8 cellular contexts compared by ENCODE assay signal in the genomic region with DNA sequence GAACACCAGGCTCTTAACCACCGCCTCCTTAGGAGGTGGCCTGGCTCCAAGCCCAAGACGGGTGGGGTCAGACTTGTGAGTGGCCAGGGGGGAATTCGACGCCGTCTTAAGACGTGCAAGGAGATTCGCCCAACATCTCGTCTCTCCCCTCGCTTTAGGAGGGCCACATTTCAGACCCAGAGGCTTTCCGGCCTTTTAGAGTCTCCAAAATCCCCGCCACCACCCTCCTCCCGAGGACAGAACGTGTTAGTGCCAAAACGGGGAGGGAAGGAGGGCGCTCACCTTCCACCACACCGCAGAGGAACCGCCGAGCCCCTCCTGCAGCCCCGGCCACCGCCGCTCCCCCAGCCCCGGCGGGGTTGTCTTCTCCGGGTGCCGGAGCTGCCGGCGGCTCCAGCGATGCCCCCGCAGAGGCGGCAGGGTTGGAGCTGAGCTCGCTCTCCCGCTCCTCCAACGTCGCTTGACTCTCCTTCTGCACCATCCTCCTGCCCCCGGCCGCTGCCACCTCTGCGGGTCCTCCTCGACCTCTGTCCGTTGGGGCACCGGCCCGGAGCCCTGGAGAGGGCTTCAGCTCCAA. TPM values are rescaled to one million over a fixed set of nuclear protein-coding genes. Genes with fewer than 3 reads are reported as not detected.
DNase-seq lines count a peak whose midpoint lies in the region; ATAC-seq lines count a peak whose summit lies in the region.

No MANE protein-coding gene starts in this region.

- H3K9me3 Mint-ChIP-seq in T-cell, result no peaks in the 10 kb centered on the region

- H3K27me3 Mint-ChIP-seq in T-cell, result no peaks in the 10 kb centered on the region

- H3K4me3 Mint-ChIP-seq in T-cell, result peak overlapping the region; percentile 94 to 99 (median 98)

- H3K4me1 Mint-ChIP-seq in T-cell, result peaks cover 47 to 68% (median 52%) of the 10 kb centered on the region in 3 donors

- peak; percentile 3 for ATAC-seq in HG03571 (IDR thresholded peaks at IDR 0.05; ENCODE audit: unreplicated experiment)
- peak; percentile 6 to 17 (median 8) for ATAC-seq in T-cell (replicated peaks in 1 of 4)

- H3K36me3 Mint-ChIP-seq in T-cell, result peaks cover 16% of the 10 kb centered on the region

- H3K27ac Mint-ChIP-seq in T-cell, result peak overlapping the region; percentile 96 to 98

- POLR2A ChIA-PET in T-cell (lab: Charles Lee), result interaction anchor here (0.7 to 1.1 kb wide), 2 partner anchors 34 kb away, joined by 4 to 5 read pairs; a partner anchor contains a TSS

- peak overlapping the region; percentile 91 for H3K27ac ChIP-seq in cingulate gyrus (ENCODE audit: low read depth, low read length)

- CTCF ChIA-PET in T-cell (lab: Charles Lee), result interaction anchor here in 1 of 2 donors (1.5 to 2.4 kb wide), 6 partner anchors 18 to 192 kb away, joined by 6 to 28 read pairs (median 7); a partner anchor contains a TSS

- peak; percentile 43 for DNase-seq in SKM-1 treated with dmso at 0.1 percent for 144 hours (lab: John Stamatoyannopoulos, UW; ENCODE audit: unreplicated experiment)
- DNase-seq in SKM-1 (lab: John Stamatoyannopoulos, UW; ENCODE audit: unreplicated experiment), result no peak
- DNase-seq in T-cell, result peak in 12 of 34 experiments; percentile 9 to 47 (median 28)
- DNase-seq in kidney tubule cell (ENCODE audit: low spot score), result peak; percentile 93
- DNase-seq in stimulated activated CD4-positive, alpha-beta T cell treated with anti-CD3 and anti-CD28 coated beads, Interleukin-2, amount 100 ng/mL, for 24 hours, result peak; percentile 41 to 45
- no peak for DNase-seq in OCI-M2 (lab: John Stamatoyannopoulos, UW; ENCODE audit: unreplicated experiment)

RNA-seq across cellular contexts. Expression of a gene that starts 0.6 kb away (rescaled TPM):
- 100 to 1,000 TPM; 232 to 364 (median 244) TPM for total RNA-seq in T-cell

RNA-seq across cellular contexts. Expression of a gene that starts 26.0 kb away (rescaled TPM):
- total RNA-seq in T-cell, result 1 to 10 TPM; 2.0 to 3.4 (median 3.1) TPM

RNA-seq across cellular contexts. Expression of a gene that starts 34.4 kb away (rescaled TPM):
- total RNA-seq in T-cell, result 10 to 100 TPM; 13.1 to 29.7 (median 26.0) TPM

RNA-seq across cellular contexts. Expression of a gene that starts 41.7 kb away (rescaled TPM):
- not detected for total RNA-seq in T-cell

Comparison
In these comparisons a context has a peak if more than half of its experiments do, and no peak if none do; other contexts are left out.
1. DNase-seq: peak in SKM-1 treated with dmso at 0.1 percent for 144 hours (single experiment), kidney tubule cell (single experiment) and stimulated activated CD4-positive, alpha-beta T cell treated with anti-CD3 and anti-CD28 coated beads, Interleukin-2, amount 100 ng/mL, for 24 hours (2 of 2); none in SKM-1 (single experiment) and OCI-M2 (single experiment).